In the genomic region with DNA sequence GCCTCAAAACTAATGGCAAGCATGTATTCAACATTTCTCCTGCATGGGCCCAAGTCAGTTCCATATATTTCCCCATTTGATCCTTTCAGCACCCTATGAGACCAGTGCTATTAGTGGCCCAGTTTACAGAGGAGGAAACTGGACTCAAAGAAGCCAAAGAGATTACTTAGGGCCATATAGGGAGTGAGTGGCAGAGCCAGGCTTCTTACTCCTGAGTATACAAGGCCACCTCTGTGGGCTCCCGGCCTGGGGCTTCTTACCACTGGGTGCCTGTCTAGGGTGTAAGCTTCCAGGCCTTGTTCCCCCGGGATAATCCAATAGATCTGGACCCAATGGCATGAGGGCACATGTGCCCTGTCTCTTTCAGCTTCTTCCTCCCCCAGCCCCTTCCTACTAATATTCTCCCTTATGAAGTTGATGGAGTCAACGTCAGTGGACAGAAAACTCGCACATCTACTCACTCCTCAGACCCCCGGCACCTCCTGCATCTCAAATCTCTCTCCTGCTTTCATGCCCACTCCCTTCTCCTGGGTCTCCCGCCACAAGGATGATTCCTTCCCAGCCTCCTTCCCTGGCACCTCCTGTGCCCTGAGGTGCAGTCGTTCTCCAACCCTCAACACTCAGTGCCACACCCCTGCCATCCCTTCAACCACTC, we compare ENCODE assay signal across 23 cellular contexts.
DNase-seq lines count a peak whose midpoint lies in the region; ATAC-seq and TF ChIP-seq lines count a peak whose summit lies in the region.
"Had no signal": no experiment of that assay in that cellular context is flagged by ENCODE, and none has a peak within 500 bp of the region (broad histone marks: within the 10 kb centered on the region; RNA-seq: fewer than 3 reads in every experiment).

No MANE protein-coding gene starts in this region.

- DNase-seq in GM23248 (no peak), RWPE2 (ENCODE audit: low spot score) (no peak), esophagus squamous epithelium (lab: John Stamatoyannopoulos, UW) (no peak), NCI-H446 treated with DMSO at 0.1 percent for 48 hours (lab: John Stamatoyannopoulos, UW) (no peak), midbrain (lab: John Stamatoyannopoulos, UW) (no peak)
- DNase-seq in activated T-helper 2 cell treated with anti-CD3 and anti-CD28 coated beads, Interferon-gamma antibody, Interleukin-2, Interleukin-4, amounts not matched to agents 10 μg/mL and 5 μg/mL and 100 μg/mL, durations not matched to agents 14 hours and 24 hours and 36 hours (ENCODE audit: low spot score): no peak
- DNase-seq: activated CD4-positive, alpha-beta T cell treated with anti-CD3 and anti-CD28 coated beads for 48 hours; activated CD8-positive, alpha-beta memory T cell treated with anti-CD3 and anti-CD28 coated beads, Interleukin-2, amount 10 ng/mL, durations not matched to agents 7 days and 5 days; CD4-positive, alpha-beta memory T cell; effector memory CD8-positive, alpha-beta T cell; GF-D8; KG1; natural killer cell; NCI-H187 treated with DMSO at 0.1 percent for 48 hours; NCI-H2227 treated with DMSO at 0.1 percent for 48 hours; NCI-H82; posterior cingulate gyrus; sigmoid colon; stimulated activated CD8-positive, alpha-beta memory T cell treated with anti-CD3 and anti-CD28 coated beads, Interleukin-4, amount 100 ng/mL, for 48 hours had no signal

- H3K4me1 Mint-ChIP-seq in activated T-helper 2 cell treated with anti-CD3 and anti-CD28 coated beads, Interferon-gamma antibody, Interleukin-2, Interleukin-4, amounts not matched to agents 10 μg/mL and 5 μg/mL and 100 μg/mL, durations not matched to agents 14 hours and 24 hours and 36 hours (ENCODE audit: low read depth): peaks cover 9% of the 10 kb centered on the region
- H3K4me1 Mint-ChIP-seq: natural killer cell had no signal

- peaks cover 46% of the 10 kb centered on the region for H3K27me3 Mint-ChIP-seq in activated T-helper 2 cell treated with anti-CD3 and anti-CD28 coated beads, Interferon-gamma antibody, Interleukin-2, Interleukin-4, amounts not matched to agents 10 μg/mL and 5 μg/mL and 100 μg/mL, durations not matched to agents 14 hours and 24 hours and 36 hours (ENCODE audit: low read depth)
- H3K27me3 Mint-ChIP-seq: activated naive CD8-positive, alpha-beta T cell; CD4-positive, alpha-beta memory T cell; effector memory CD8-positive, alpha-beta T cell had no signal

- H3K9me2 ChIP-seq in GM23248 (ENCODE audit: insufficient read depth): no peaks in the 10 kb centered on the region

- peaks cover 46% of the 10 kb centered on the region for H3F3A ChIP-seq in GM23248 (ENCODE audit: insufficient read depth)

- H3K9me3 Mint-ChIP-seq in activated T-helper 2 cell treated with anti-CD3 and anti-CD28 coated beads, Interferon-gamma antibody, Interleukin-2, Interleukin-4, amounts not matched to agents 10 μg/mL and 5 μg/mL and 100 μg/mL, durations not matched to agents 14 hours and 24 hours and 36 hours: no peaks in the 10 kb centered on the region
- H3K9me3 Mint-ChIP-seq: CD4-positive, alpha-beta memory T cell; effector memory CD8-positive, alpha-beta T cell; natural killer cell had no signal

- WGBS in GM23248 (ENCODE audit: low coverage in 1 of 2, low lambda C conversion rate in 2 of 2, missing lambda C conversion rate in 2 of 2), 2 experiments: 82 to 83% methylated on average over 7 of the region's 7 CpGs
- WGBS in esophagus squamous epithelium, 2 donors: 85 to 88% methylated on average over 7 of the region's 7 CpGs

- in situ Hi-C loops in GM23248 (cut with MboI): loop anchor here (25.0 kb wide), 1 partner anchor 174 kb away; no protein-coding TSS in a partner anchor

- H3K4me1 ChIP-seq in GM23248 (ENCODE audit: insufficient read depth): peaks cover 39% of the 10 kb centered on the region
- peaks cover 34% of the 10 kb centered on the region for H3K4me1 ChIP-seq in RWPE2 (ENCODE audit: insufficient read depth, poor library complexity, severe bottlenecking)
- peaks cover 24 to 51% (median 37%) of the 10 kb centered on the region in 3 donors for H3K4me1 ChIP-seq in esophagus squamous epithelium
- H3K4me1 ChIP-seq in skeletal muscle tissue (ENCODE audit: control insufficient read depth in 3 of 3, insufficient read depth in 3 of 3, low read length in 3 of 3): peaks cover 14 to 23% (median 19%) of the 10 kb centered on the region in 3 donors

- H2AFZ ChIP-seq in GM23248: no peak overlapping the region

- no peak overlapping the region for H3K27ac Mint-ChIP-seq in activated T-helper 2 cell treated with anti-CD3 and anti-CD28 coated beads, Interferon-gamma antibody, Interleukin-2, Interleukin-4, amounts not matched to agents 10 μg/mL and 5 μg/mL and 100 μg/mL, durations not matched to agents 14 hours and 24 hours and 36 hours
- H3K27ac Mint-ChIP-seq: activated CD8-positive, alpha-beta memory T cell treated with anti-CD3 and anti-CD28 coated beads, Interleukin-2, amount 10 ng/mL, durations not matched to agents 7 days and 5 days; activated naive CD8-positive, alpha-beta T cell; natural killer cell had no signal

- peak overlapping the region; percentile 51 for H3K4me2 ChIP-seq in GM23248 (ENCODE audit: unreplicated experiment)

- H3K4me3 ChIP-seq in GM23248 (no peak overlapping the region), RWPE2 (ENCODE audit: severe bottlenecking) (no peak overlapping the region), esophagus squamous epithelium (no peak overlapping the region), skeletal muscle tissue (ENCODE audit: low read length in 3 of 3) (no peak overlapping the region)
- H3K4me3 ChIP-seq: sigmoid colon had no signal

- intact Hi-C loops in esophagus squamous epithelium (cut with DNase I): no loop called here
- intact Hi-C loops in activated T-helper 2 cell treated with anti-CD3 and anti-CD28 coated beads, Interferon-gamma antibody, Interleukin-2, Interleukin-4, amounts not matched to agents 10 μg/mL and 5 μg/mL and 100 μg/mL, durations not matched to agents 14 hours and 24 hours and 36 hours (cut with micrococcal nuclease): loop anchor here (5.0 kb wide), 1 partner anchor 34 kb away; no protein-coding TSS in a partner anchor

- H4K20me1 ChIP-seq in GM23248 (ENCODE audit: insufficient read depth): no peaks in the 10 kb centered on the region

- H3K9ac ChIP-seq in GM23248 (no peak overlapping the region), skeletal muscle tissue (ENCODE audit: low read depth in 1 of 3, low read length in 3 of 3) (no peak overlapping the region)

- H3K79me2 ChIP-seq in GM23248 (ENCODE audit: insufficient read depth): no peaks in the 10 kb centered on the region

- no peaks in the 10 kb centered on the region for H3K27me3 ChIP-seq in GM23248 (replicated peaks; ENCODE audit: insufficient read depth)
- no peaks in the 10 kb centered on the region for H3K27me3 ChIP-seq in RWPE2 (ENCODE audit: insufficient read depth, poor library complexity, severe bottlenecking)
- no peaks in the 10 kb centered on the region for H3K27me3 ChIP-seq in esophagus squamous epithelium
- no peaks in the 10 kb centered on the region for H3K27me3 ChIP-seq in skeletal muscle tissue (ENCODE audit: control insufficient read depth in 3 of 3, insufficient read depth in 3 of 3, low read length in 3 of 3)
- H3K27me3 ChIP-seq: sigmoid colon had no signal

- H3K36me3 ChIP-seq in GM23248 (ENCODE audit: low read depth) (no peaks in the 10 kb centered on the region), RWPE2 (ENCODE audit: low read depth) (no peaks in the 10 kb centered on the region), esophagus squamous epithelium (no peaks in the 10 kb centered on the region), skeletal muscle tissue (ENCODE audit: control insufficient read depth in 3 of 3, insufficient read depth in 3 of 3, low read length in 3 of 3) (no peaks in the 10 kb centered on the region)
- H3K36me3 ChIP-seq: sigmoid colon had no signal

- no peak for TF ChIP-seq POLR2A in esophagus squamous epithelium (IDR thresholded peaks at IDR 0.05)

- no peak overlapping the region for H3K4me3 Mint-ChIP-seq in activated T-helper 2 cell treated with anti-CD3 and anti-CD28 coated beads, Interferon-gamma antibody, Interleukin-2, Interleukin-4, amounts not matched to agents 10 μg/mL and 5 μg/mL and 100 μg/mL, durations not matched to agents 14 hours and 24 hours and 36 hours (ENCODE audit: low read depth)
- H3K4me3 Mint-ChIP-seq: activated CD8-positive, alpha-beta memory T cell treated with anti-CD3 and anti-CD28 coated beads, Interleukin-2, amount 10 ng/mL, durations not matched to agents 7 days and 5 days; activated naive CD8-positive, alpha-beta T cell; CD4-positive, alpha-beta memory T cell; effector memory CD8-positive, alpha-beta T cell; natural killer cell had no signal

- TF ChIP-seq CTCF in RWPE2 (IDR thresholded peaks at IDR 0.05; ENCODE audit: poor library complexity, severe bottlenecking) (no peak), esophagus squamous epithelium (IDR thresholded peaks at IDR 0.05) (no peak)

- H3K27ac ChIP-seq in GM23248 (peak overlapping the region; percentile 64), RWPE2 (ENCODE audit: poor library complexity, severe bottlenecking) (peak overlapping the region; percentile 62), esophagus squamous epithelium (peak overlapping the region; percentile 21 to 93 (median 88)), skeletal muscle tissue (ENCODE audit: low read depth, low read length) (peak overlapping the region; percentile 9)
- H3K27ac ChIP-seq: sigmoid colon had no signal

- H3K36me3 Mint-ChIP-seq in activated T-helper 2 cell treated with anti-CD3 and anti-CD28 coated beads, Interferon-gamma antibody, Interleukin-2, Interleukin-4, amounts not matched to agents 10 μg/mL and 5 μg/mL and 100 μg/mL, durations not matched to agents 14 hours and 24 hours and 36 hours (ENCODE audit: low read depth): no peaks in the 10 kb centered on the region
- H3K36me3 Mint-ChIP-seq: activated CD8-positive, alpha-beta memory T cell treated with anti-CD3 and anti-CD28 coated beads, Interleukin-2, amount 10 ng/mL, durations not matched to agents 7 days and 5 days; activated naive CD8-positive, alpha-beta T cell; CD4-positive, alpha-beta memory T cell; natural killer cell had no signal

- H3K9me3 ChIP-seq in GM23248 (ENCODE audit: low read depth) (no peaks in the 10 kb centered on the region), RWPE2 (ENCODE audit: severe bottlenecking) (no peaks in the 10 kb centered on the region), esophagus squamous epithelium (no peaks in the 10 kb centered on the region), skeletal muscle tissue (ENCODE audit: control insufficient read depth in 3 of 3, low read length in 3 of 3) (no peaks in the 10 kb centered on the region)
- H3K9me3 ChIP-seq: sigmoid colon had no signal

- no peak for ATAC-seq in RWPE2 (ENCODE audit: low read depth)
- ATAC-seq: effector memory CD8-positive, alpha-beta T cell; HCT116; left lobe of liver; natural killer cell had no signal

Comparison
In these comparisons a context has a peak if more than half of its experiments do, and no peak if none do; other contexts are left out.
1. H3K27ac ChIP-seq: peak in every context shown above with its lines; median percentile 88 in esophagus squamous epithelium; 64 in GM23248; 62 in RWPE2; 9 in skeletal muscle tissue.